In the genomic region with DNA sequence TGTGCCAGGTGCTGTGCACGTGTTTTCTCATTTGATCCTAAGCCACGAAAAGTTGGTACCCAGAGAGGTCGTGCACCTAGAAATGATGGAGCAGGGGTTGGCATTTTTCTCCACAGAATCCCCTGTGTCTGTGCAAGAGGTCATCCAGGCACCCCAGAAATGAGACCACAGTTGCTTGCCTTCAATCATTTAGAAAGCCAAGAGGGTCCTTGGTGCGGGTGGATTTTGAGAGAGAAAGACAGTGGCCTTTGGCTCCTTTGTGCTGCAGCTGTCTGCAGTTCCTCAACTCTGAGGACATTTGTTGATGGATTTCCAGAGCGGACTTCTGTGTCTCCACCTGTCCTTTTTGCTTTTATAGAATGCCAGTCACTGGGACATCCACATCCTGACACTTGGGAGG, we compare ENCODE assay signal across 26 cellular contexts. TPM values are rescaled to one million over a fixed set of nuclear protein-coding genes. Genes with fewer than 3 reads are reported as not detected.
DNase-seq lines count a peak whose midpoint lies in the region; ATAC-seq and TF ChIP-seq lines count a peak whose summit lies in the region.
"Had no signal": no experiment of that assay in that cellular context is flagged by ENCODE, and none has a peak within 500 bp of the region (broad histone marks: within the 10 kb centered on the region; RNA-seq: fewer than 3 reads in every experiment).

No MANE protein-coding gene starts in this region.

- POLR2A ChIA-PET in activated CD4-positive, alpha-beta T cell treated with anti-CD3 and anti-CD28 coated beads for 36 hours (lab: Charles Lee) = no interaction called here

- peak overlapping the region; percentile 98 for H3K27ac ChIP-seq in SJCRH30
- peak overlapping the region in 3 of 4 donors; percentile 94 to 98 (median 96) for H3K27ac ChIP-seq in upper lobe of left lung
- H3K27ac ChIP-seq: prostate gland, RWPE1 had no signal

- H3K36me3 ChIP-seq in SJCRH30 (no peaks in the 10 kb centered on the region), upper lobe of left lung (no peaks in the 10 kb centered on the region)
- H3K36me3 ChIP-seq: prostate gland, upper lobe of right lung had no signal

- CTCF ChIA-PET in activated CD4-positive, alpha-beta T cell treated with anti-CD3 and anti-CD28 coated beads for 36 hours (lab: Charles Lee) = interaction anchor here (1.3 kb wide), 1 partner anchor 193 kb away, joined by 4 read pairs; no protein-coding TSS in a partner anchor

- no peak for TF ChIP-seq EP300 in upper lobe of left lung (IDR thresholded peaks at IDR 0.05)

- TF ChIP-seq CTCF in natural killer cell (IDR thresholded peaks at IDR 0.05) (no peak), upper lobe of left lung (IDR thresholded peaks at IDR 0.05) (no peak), mesothelial cell of epicardium (IDR thresholded peaks at IDR 0.05; ENCODE audit: unreplicated experiment) (no peak)

- in situ Hi-C loops in G401 (cut with HindIII; ENCODE audit: low sequenced_read_pairs) = no loop called here

- 91 to 93% methylated on average over 5 of the region's 5 CpGs for WGBS in upper lobe of left lung, 2 donors

- H3K27me3 ChIP-seq in SJCRH30 (no peaks in the 10 kb centered on the region), upper lobe of left lung (no peaks in the 10 kb centered on the region)
- H3K27me3 ChIP-seq: upper lobe of right lung had no signal

- no peak for ATAC-seq in natural killer cell treated with Interleukin-12 subunit alpha and Interleukin-12 subunit beta and Interleukin-15 and Interleukin-18, amount 100 ng/mL, for 72 hours
- ATAC-seq in natural killer cell (no peak), upper lobe of left lung (ENCODE audit: low FRiP score in 2 of 2) (no peak)
- ATAC-seq in activated CD4-positive, alpha-beta T cell treated with anti-CD3 and anti-CD28 coated beads for 36 hours = no peak
- ATAC-seq: stimulated activated memory B cell treated with anti-CD40 and anti-IgM and Interleukin-4, amounts not matched to agents 10 μg/mL and 1 μg/mL and 100 μg/mL, for 72 hours; upper lobe of right lung; WTC11 had no signal

- no peaks in the 10 kb centered on the region for H3K9me3 Mint-ChIP-seq in natural killer cell treated with Interleukin-12 subunit alpha and Interleukin-12 subunit beta and Interleukin-15 and Interleukin-18, amount 100 ng/mL, for 72 hours
- no peaks in the 10 kb centered on the region for H3K9me3 Mint-ChIP-seq in natural killer cell
- no peaks in the 10 kb centered on the region for H3K9me3 Mint-ChIP-seq in activated CD4-positive, alpha-beta T cell treated with anti-CD3 and anti-CD28 coated beads for 36 hours (ENCODE audit: low read depth)
- no peaks in the 10 kb centered on the region for H3K9me3 Mint-ChIP-seq in mesothelial cell of epicardium
- H3K9me3 Mint-ChIP-seq: stimulated activated memory B cell treated with anti-CD40 and anti-IgM and Interleukin-4, amounts not matched to agents 10 μg/mL and 1 μg/mL and 100 μg/mL, for 72 hours; WTC11 had no signal

- no peak for DNase-seq in natural killer cell treated with Interleukin-12 subunit alpha and Interleukin-12 subunit beta and Interleukin-15 and Interleukin-18, amount 100 ng/mL, for 72 hours (ENCODE audit: low spot score)
- DNase-seq in natural killer cell = no peak
- DNase-seq in SJCRH30 = peak; percentile 71 to 89
- DNase-seq in myocyte (ENCODE audit: low read depth) = peak; percentile 87
- no peak for DNase-seq in upper lobe of left lung
- no peak for DNase-seq in activated CD4-positive, alpha-beta T cell treated with anti-CD3 and anti-CD28 coated beads for 36 hours
- no peak for DNase-seq in G401 (ENCODE audit: low spot score)
- no peak for DNase-seq in mesothelial cell of epicardium (ENCODE audit: low spot score in 2 of 2, unreplicated experiment in 2 of 2)
- DNase-seq: activated CD4-positive, alpha-beta T cell treated with anti-CD3 and anti-CD28 coated beads, Interleukin-2, amount 50 U/mL, for 1 hour; activated naive CD4-positive, alpha-beta T cell treated with anti-CD3 and anti-CD28 coated beads, Interleukin-2, amount 50 U/mL, for 16 hours; COR-L47; DMS53; dorsolateral prefrontal cortex; NCI-H1092 treated with DMSO at 0.1 percent for 48 hours; NCI-H187; NCI-H2171; NCI-H510A; nucleus accumbens; stimulated activated CD4-positive, alpha-beta T cell treated with anti-CD3 and anti-CD28 coated beads, Interleukin-15, amount 100 ng/mL, for 24 hours; substantia nigra; upper lobe of right lung had no signal

- no peaks in the 10 kb centered on the region for H3K27me3 Mint-ChIP-seq in natural killer cell treated with Interleukin-12 subunit alpha and Interleukin-12 subunit beta and Interleukin-15 and Interleukin-18, amount 100 ng/mL, for 72 hours
- no peaks in the 10 kb centered on the region for H3K27me3 Mint-ChIP-seq in natural killer cell (ENCODE audit: low read depth in 2 of 2)
- no peaks in the 10 kb centered on the region for H3K27me3 Mint-ChIP-seq in activated CD4-positive, alpha-beta T cell treated with anti-CD3 and anti-CD28 coated beads for 36 hours
- peaks cover 30% of the 10 kb centered on the region for H3K27me3 Mint-ChIP-seq in mesothelial cell of epicardium (ENCODE audit: low read depth)

- H3K9me3 ChIP-seq in SJCRH30 (replicated peaks) (no peaks in the 10 kb centered on the region), upper lobe of left lung (no peaks in the 10 kb centered on the region)
- H3K9me3 ChIP-seq: prostate gland, upper lobe of right lung had no signal

- peak overlapping the region; percentile 87 to 94 for H3K27ac Mint-ChIP-seq in natural killer cell treated with Interleukin-12 subunit alpha and Interleukin-12 subunit beta and Interleukin-15 and Interleukin-18, amount 100 ng/mL, for 72 hours
- H3K27ac Mint-ChIP-seq in natural killer cell (peak overlapping the region in 1 of 2 donors; percentile 93), mesothelial cell of epicardium (no peak overlapping the region)
- no peak overlapping the region for H3K27ac Mint-ChIP-seq in activated CD4-positive, alpha-beta T cell treated with anti-CD3 and anti-CD28 coated beads for 36 hours
- H3K27ac Mint-ChIP-seq: stimulated activated memory B cell treated with anti-CD40 and anti-IgM and Interleukin-4, amounts not matched to agents 10 μg/mL and 1 μg/mL and 100 μg/mL, for 72 hours had no signal

- intact Hi-C loops in natural killer cell (cut with micrococcal nuclease) = loop anchor here (5.0 kb wide), 1 partner anchor 136 kb away; no protein-coding TSS in a partner anchor
- intact Hi-C loops in activated CD4-positive, alpha-beta T cell treated with anti-CD3 and anti-CD28 coated beads for 36 hours (cut with DNase I, micrococcal nuclease) = loop anchor here (5.0 kb wide), 5 partner anchors 114 to 469 kb away; a partner anchor contains a TSS

- H3K4me3 ChIP-seq in SJCRH30 = no peak overlapping the region
- no peak overlapping the region for H3K4me3 ChIP-seq in upper lobe of left lung
- H3K4me3 ChIP-seq: lung, prostate gland had no signal

- H3K4me1 Mint-ChIP-seq in natural killer cell treated with Interleukin-12 subunit alpha and Interleukin-12 subunit beta and Interleukin-15 and Interleukin-18, amount 100 ng/mL, for 72 hours (ENCODE audit: low read depth in 2 of 2) = peaks cover 40 to 45% of the 10 kb centered on the region in 2 donors
- peaks cover 13 to 37% of the 10 kb centered on the region in 2 donors for H3K4me1 Mint-ChIP-seq in natural killer cell
- H3K4me1 Mint-ChIP-seq in activated CD4-positive, alpha-beta T cell treated with anti-CD3 and anti-CD28 coated beads for 36 hours = peaks cover 45% of the 10 kb centered on the region
- H3K4me1 Mint-ChIP-seq in mesothelial cell of epicardium = peaks cover 25% of the 10 kb centered on the region

- no peak for TF ChIP-seq POLR2A in upper lobe of left lung (IDR thresholded peaks at IDR 0.05)

- H3K4me1 ChIP-seq in SJCRH30 (peaks cover 33% of the 10 kb centered on the region), upper lobe of left lung (peaks cover 29 to 48% (median 34%) of the 10 kb centered on the region in 4 donors)
- H3K4me1 ChIP-seq: prostate gland had no signal

- H3K4me3 Mint-ChIP-seq in natural killer cell treated with Interleukin-12 subunit alpha and Interleukin-12 subunit beta and Interleukin-15 and Interleukin-18, amount 100 ng/mL, for 72 hours = peak overlapping the region; percentile 81
- H3K4me3 Mint-ChIP-seq in natural killer cell (no peak overlapping the region), mesothelial cell of epicardium (no peak overlapping the region)
- H3K4me3 Mint-ChIP-seq in activated CD4-positive, alpha-beta T cell treated with anti-CD3 and anti-CD28 coated beads for 36 hours = no peak overlapping the region
- H3K4me3 Mint-ChIP-seq: stimulated activated memory B cell treated with anti-CD40 and anti-IgM and Interleukin-4, amounts not matched to agents 10 μg/mL and 1 μg/mL and 100 μg/mL, for 72 hours; WTC11 had no signal

- no peaks in the 10 kb centered on the region for H3K36me3 Mint-ChIP-seq in natural killer cell treated with Interleukin-12 subunit alpha and Interleukin-12 subunit beta and Interleukin-15 and Interleukin-18, amount 100 ng/mL, for 72 hours
- no peaks in the 10 kb centered on the region for H3K36me3 Mint-ChIP-seq in natural killer cell
- no peaks in the 10 kb centered on the region for H3K36me3 Mint-ChIP-seq in activated CD4-positive, alpha-beta T cell treated with anti-CD3 and anti-CD28 coated beads for 36 hours (ENCODE audit: low read depth)
- H3K36me3 Mint-ChIP-seq in mesothelial cell of epicardium = no peaks in the 10 kb centered on the region
- H3K36me3 Mint-ChIP-seq: WTC11 had no signal

RNA-seq across cellular contexts. Expression of a gene that starts 33.8 kb away (rescaled TPM):
- 1 to 10 TPM; 2.5 to 4.6 TPM for total RNA-seq in natural killer cell treated with Interleukin-12 subunit alpha and Interleukin-12 subunit beta and Interleukin-15 and Interleukin-18, amount 100 ng/mL, for 72 hours
- total RNA-seq in natural killer cell = 1 to 10 TPM in 1 of 3 donors, under 1 TPM in 2; 0.20 to 1.3 (median 0.40) TPM
- total RNA-seq in SJCRH30 (2014; rRNA removed; shearing (Covaris generic)) = 41.6 and 41.7 TPM in 2 replicates
- 11.6 and 13.1 TPM in 2 replicates for total RNA-seq in myocyte
- 5.3 TPM for polyA plus RNA-seq in myocyte (2012)
- 10 to 100 TPM; 30.4 to 81.2 (median 43.3) TPM for total RNA-seq in upper lobe of left lung
- total RNA-seq in activated CD4-positive, alpha-beta T cell treated with anti-CD3 and anti-CD28 coated beads for 36 hours = under 1 TPM; 0.93 to 0.98 TPM
- total RNA-seq in G401 (2014; rRNA removed; shearing (Covaris generic)) = 6.5 and 7.9 TPM in 2 replicates
- total RNA-seq in mesothelial cell of epicardium = 21.3 to 21.5 TPM (median 21.4 TPM) in 3 replicates

Comparison
In these comparisons a context has a peak if more than half of its experiments do, and no peak if none do; other contexts are left out.
1. DNase-seq: peak in SJCRH30 (2 of 2) and myocyte (single experiment); none in natural killer cell treated with Interleukin-12 subunit alpha and Interleukin-12 subunit beta and Interleukin-15 and Interleukin-18, amount 100 ng/mL, for 72 hours (single experiment), natural killer cell (single experiment), upper lobe of left lung (0 of 2), activated CD4-positive, alpha-beta T cell treated with anti-CD3 and anti-CD28 coated beads for 36 hours (single experiment), G401 (single experiment) and mesothelial cell of epicardium (0 of 2).
2. H3K27ac Mint-ChIP-seq: peak in natural killer cell treated with Interleukin-12 subunit alpha and Interleukin-12 subunit beta and Interleukin-15 and Interleukin-18, amount 100 ng/mL, for 72 hours (2 of 2); none in activated CD4-positive, alpha-beta T cell treated with anti-CD3 and anti-CD28 coated beads for 36 hours (single experiment) and mesothelial cell of epicardium (single experiment).